Comparison of ENCODE assay signal across 8 cellular contexts in genomic region chr4:165207016-165207430, GRCh38. TPM values are rescaled to one million over a fixed set of nuclear protein-coding genes. Genes with fewer than 3 reads are reported as not detected.
DNase-seq lines count a peak whose midpoint lies in the region; ATAC-seq, FAIRE-seq and TF ChIP-seq lines count a peak whose summit lies in the region.

No MANE protein-coding gene starts in this region.

- ATAC-seq in GM21619 (IDR thresholded peaks at IDR 0.05; ENCODE audit: unreplicated experiment) (peak; percentile 23), right cardiac atrium (peak in 1 of 2 donors; percentile 4)

- H3K27ac ChIP-seq in HUES64 (ENCODE audit: low read depth, low read length) (no peak overlapping the region), right cardiac atrium (ENCODE audit: low read length) (peak overlapping the region; percentile 60)

- DNase-seq in NCI-H2171 treated with DMSO at 0.1 percent for 48 hours (lab: John Stamatoyannopoulos, UW), result peak; percentile 30
- DNase-seq in NCI-H2171 (lab: John Stamatoyannopoulos, UW), result no peak
- no peak for DNase-seq in right cardiac atrium
- DNase-seq in retinal pigment epithelial cell (ENCODE audit: low read depth), result no peak
- no peak for DNase-seq in RCC 7860 (ENCODE audit: low spot score)

- no peaks in the 10 kb centered on the region for H3K27me3 Mint-ChIP-seq in activated naive CD8-positive, alpha-beta T cell

- TF ChIP-seq CTCF in retinal pigment epithelial cell (conservative IDR thresholded peaks at IDR 0.05; ENCODE audit: low read depth, low read length), result no peak

- peak overlapping the region; percentile 92 for H3K4me3 Mint-ChIP-seq in activated naive CD8-positive, alpha-beta T cell

- FAIRE-seq in RCC 7860 (lab: Jason Lieb, UNC), result no peak

- peak overlapping the region; percentile 92 for H3K27ac Mint-ChIP-seq in activated naive CD8-positive, alpha-beta T cell

- 2% methylated on average over 28 of the region's 28 CpGs for WGBS in HUES64
- WGBS in right cardiac atrium, result under 1% methylated on average over 28 of the region's 28 CpGs

- H3K4me1 Mint-ChIP-seq in activated naive CD8-positive, alpha-beta T cell (ENCODE audit: low read depth), result peaks cover 72% of the 10 kb centered on the region

- H3K27me3 ChIP-seq in HUES64 (ENCODE audit: insufficient read depth, low read length), result peaks cover 22% of the 10 kb centered on the region
- no peaks in the 10 kb centered on the region for H3K27me3 ChIP-seq in right cardiac atrium (ENCODE audit: control insufficient read depth, insufficient read depth)

- peaks cover 3% of the 10 kb centered on the region for H3K36me3 Mint-ChIP-seq in activated naive CD8-positive, alpha-beta T cell

- no peaks in the 10 kb centered on the region for H3K9me3 Mint-ChIP-seq in activated naive CD8-positive, alpha-beta T cell (ENCODE audit: low read depth)

- H3K9ac ChIP-seq in HUES64 (ENCODE audit: low read depth, low read length), result 0 out of 2 replicates have a peak overlapping the region, but pooled peaks have one; percentile 84

- H3K4me3 ChIP-seq in HUES64 (ENCODE audit: low read length) (peak overlapping the region; percentile 95), right cardiac atrium (ENCODE audit: low read length) (peak overlapping the region; percentile 93), retinal pigment epithelial cell (ENCODE audit: low read length) (peak overlapping the region; percentile 78)

- H3K36me3 ChIP-seq in HUES64 (ENCODE audit: insufficient read depth, low read length), result no peaks in the 10 kb centered on the region

- H3K9me3 ChIP-seq in HUES64 (ENCODE audit: insufficient read depth, low read depth, low read length), result no peaks in the 10 kb centered on the region
- H3K9me3 ChIP-seq in right cardiac atrium (ENCODE audit: control insufficient read depth, low read length), result no peaks in the 10 kb centered on the region

- intact Hi-C loops in right cardiac atrium (cut with DNase I), result loop anchor here in 2 of 4 donors (10.0 kb wide), 1 partner anchor 118 kb away; the partner anchor contains the start of gene MSMO1 (in 2 of the 2)

- peaks cover 30% of the 10 kb centered on the region; the same call in 1 of the 2 replicates for H3K4me1 ChIP-seq in HUES64 (ENCODE audit: insufficient read depth, low read length)
- peaks cover 2% of the 10 kb centered on the region for H3K4me1 ChIP-seq in right cardiac atrium (ENCODE audit: control insufficient read depth, insufficient read depth, low read length)

RNA-seq across cellular contexts. Expression of gene KLHL2, which starts 0.3 kb away (rescaled TPM):
- polyA plus RNA-seq in HUES64 (2013, experiment 1 of 2), result 6.6 TPM
- 6.6 TPM for polyA plus RNA-seq in HUES64 (2013, experiment 2 of 2)
- total RNA-seq in right cardiac atrium, result 10 to 100 TPM; 10.0 to 15.5 (median 10.9) TPM
- 5.3 TPM for polyA plus RNA-seq in right cardiac atrium
